In genomic region chr19:1158885-1159448, GRCh38 we compare ENCODE assay signal across 1 cellular context.
A peak's percentile ranks its signal among the peaks of the same experiment; 100 is the strongest.
TF ChIP-seq lines count a peak whose summit lies in the region.

No MANE protein-coding gene starts in this region.

TF ChIP-seq in K562, 482 proteins besides CTCF, POLR2A, EP300 and RAD21:
- TF ChIP-seq POLR2G (IDR thresholded peaks at IDR 0.05; ENCODE audit: low read depth, low read length) (peak; percentile 34; the same call in 1 of the 2 replicates), TBL1XR1 (IDR thresholded peaks at IDR 0.05; ENCODE audit: low read length in 2 of 2) (no peak), CEBPB (tag; IDR thresholded peaks at IDR 0.05) (no peak)
